ENCODE assay signal across 16 cellular contexts in genomic region chr7:20513341-20513740, GRCh38.
DNase-seq lines count a peak whose midpoint lies in the region.
"Had no signal": no experiment of that assay in that cellular context is flagged by ENCODE, and none has a peak within 500 bp of the region (broad histone marks: within the 10 kb centered on the region; RNA-seq: fewer than 3 reads in every experiment).

No MANE protein-coding gene starts in this region.

- peak; percentile 6 for DNase-seq in NCI-H2171 treated with DMSO at 0.1 percent for 48 hours (lab: John Stamatoyannopoulos, UW)
- no peak for DNase-seq in NCI-H2171 (lab: John Stamatoyannopoulos, UW)
- DNase-seq in NCI-H69 (lab: John Stamatoyannopoulos, UW) = peak; percentile 6
- DNase-seq in astrocyte of the hippocampus (ENCODE audit: low read depth, low spot score) = peak; percentile 44
- DNase-seq in ecto neural progenitor cell (ENCODE audit: low spot score) = no peak
- no peak for DNase-seq in activated naive CD4-positive, alpha-beta T cell treated with anti-CD3 and anti-CD28 coated beads, Interleukin-2, amount 50 U/mL, for 16 hours
- no peak for DNase-seq in activated T-cell treated with anti-CD3 and anti-CD28 coated beads, Interleukin-2, amount 50 U/mL, for 48 hours
- DNase-seq: CD4-positive, CD25-positive, alpha-beta regulatory T cell; H7; HFFc6; KBM-7; NCI-H1105 treated with DMSO at 0.1 percent for 48 hours; NCI-H1930; SHP77 treated with DMSO at 0.1 percent for 48 hours; SK-N-SH; T-helper 2 cell had no signal

Comparison
In these comparisons a context has a peak if more than half of its experiments do, and no peak if none do; other contexts are left out.
1. DNase-seq: peak in NCI-H2171 treated with DMSO at 0.1 percent for 48 hours (single experiment), NCI-H69 (single experiment) and astrocyte of the hippocampus (single experiment); none in NCI-H2171 (single experiment), ecto neural progenitor cell (single experiment), activated naive CD4-positive, alpha-beta T cell treated with anti-CD3 and anti-CD28 coated beads, Interleukin-2, amount 50 U/mL, for 16 hours (single experiment) and activated T-cell treated with anti-CD3 and anti-CD28 coated beads, Interleukin-2, amount 50 U/mL, for 48 hours (0 of 2).